8 cellular contexts compared by ENCODE assay signal in the genomic region with DNA sequence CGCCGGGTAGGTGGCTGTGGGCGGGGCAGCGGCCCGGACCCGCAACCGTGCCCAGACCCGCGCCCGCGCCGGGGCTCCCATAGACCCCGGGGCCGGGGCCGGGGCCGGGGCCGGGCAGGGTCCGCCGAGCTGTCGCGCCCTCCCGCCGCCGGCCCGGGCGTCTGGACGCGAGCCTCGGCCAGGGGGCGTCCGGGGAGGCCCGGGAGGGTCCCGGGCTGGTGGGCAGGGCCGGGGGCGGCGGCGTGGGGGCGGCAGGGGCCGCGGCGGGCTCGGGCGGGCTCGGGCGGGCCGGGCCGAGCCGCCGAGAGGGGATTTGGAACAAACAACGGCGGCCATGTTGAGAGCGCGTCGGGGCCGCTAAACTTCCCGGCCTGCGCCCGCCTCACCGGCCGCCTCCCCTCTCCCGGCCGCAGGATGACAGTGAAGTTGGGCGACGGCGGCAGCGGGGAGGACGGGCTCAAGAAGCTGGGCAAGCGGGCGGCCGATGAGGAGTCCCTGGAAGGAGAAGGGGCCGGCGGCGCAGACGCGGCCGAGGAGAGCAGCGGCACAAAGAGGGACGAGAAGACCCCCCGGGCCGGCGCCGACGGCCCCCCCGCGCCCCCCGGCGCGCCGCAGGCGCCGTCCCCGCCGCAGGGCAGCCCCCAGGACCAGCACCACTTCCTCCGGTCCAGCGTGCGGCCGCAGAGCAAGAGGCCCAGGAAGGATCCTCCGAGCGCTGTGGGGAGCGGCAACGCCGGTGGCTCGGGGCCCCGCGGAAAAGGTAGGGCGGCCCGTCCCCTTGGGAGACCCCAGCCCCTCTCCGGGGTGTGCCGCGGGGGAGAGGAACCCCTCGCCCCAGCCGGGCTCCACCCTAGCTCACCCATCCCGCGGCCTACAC. TPM values are rescaled to one million over a fixed set of nuclear protein-coding genes. Genes with fewer than 3 reads are reported as not detected.
DNase-seq lines count a peak whose midpoint lies in the region; ATAC-seq and TF ChIP-seq lines count a peak whose summit lies in the region.

No MANE protein-coding gene starts in this region.

- H3K4me3 ChIP-seq in duodenal mucosa (ENCODE audit: low read depth in 1 of 2, low read length in 2 of 2) (peak overlapping the region; percentile 68), urinary bladder (ENCODE audit: low read depth, low read length) (peak overlapping the region; percentile 94)

- H3K36me3 ChIP-seq in duodenal mucosa (ENCODE audit: control insufficient read depth in 1 of 2, insufficient read depth in 2 of 2, low read length in 2 of 2) (peaks cover 13 to 28% of the 10 kb centered on the region in 2 donors), urinary bladder (ENCODE audit: insufficient read depth) (no peaks in the 10 kb centered on the region)

- peaks cover 7% of the 10 kb centered on the region for H3K36me3 Mint-ChIP-seq in mesothelial cell of epicardium

- WGBS in urinary bladder = under 1% methylated on average over 113 of the region's 114 CpGs

- H3K9me3 ChIP-seq in duodenal mucosa (ENCODE audit: control insufficient read depth in 1 of 2, low read length in 2 of 2) = no peaks in the 10 kb centered on the region

- H3K27ac Mint-ChIP-seq in mesothelial cell of epicardium = no peak overlapping the region

- H3K4me1 ChIP-seq in duodenal mucosa (ENCODE audit: control insufficient read depth in 1 of 2, insufficient read depth in 2 of 2, low read length in 2 of 2) (peaks cover 23 to 38% of the 10 kb centered on the region in 2 donors), urinary bladder (ENCODE audit: insufficient read depth) (peaks cover 2% of the 10 kb centered on the region)

- peak; percentile 60 for DNase-seq in activated CD8-positive, alpha-beta memory T cell treated with anti-CD3 and anti-CD28 coated beads for 24 hours
- no peak for DNase-seq in activated CD8-positive, alpha-beta memory T cell treated with anti-CD3 and anti-CD28 coated beads, Interleukin-2, amount 50 U/mL, for 4 hours
- peak; percentile 22 for DNase-seq in SW480 (ENCODE audit: low spot score)
- DNase-seq in mesothelial cell of epicardium (ENCODE audit: low spot score in 2 of 2, unreplicated experiment in 2 of 2) = peak in 1 of 2 experiments; percentile 62
- no peak for DNase-seq in caudate nucleus (lab: John Stamatoyannopoulos, UW)

- H3K9ac ChIP-seq in duodenal mucosa (ENCODE audit: low read depth in 1 of 2, low read length in 2 of 2) = peak overlapping the region; percentile 35 to 40

- H3K27me3 Mint-ChIP-seq in mesothelial cell of epicardium (ENCODE audit: low read depth) = peaks cover 3% of the 10 kb centered on the region

- no peak for TF ChIP-seq CTCF in mesothelial cell of epicardium (IDR thresholded peaks at IDR 0.05; ENCODE audit: unreplicated experiment)

- ATAC-seq in HG03280 (IDR thresholded peaks at IDR 0.05; ENCODE audit: unreplicated experiment) = no peak

- no peaks in the 10 kb centered on the region for H3K9me3 Mint-ChIP-seq in mesothelial cell of epicardium

- H3K27me3 ChIP-seq in duodenal mucosa (ENCODE audit: control insufficient read depth in 1 of 2, insufficient read depth in 2 of 2, low read length in 2 of 2) = no peaks in the 10 kb centered on the region

- H3K27ac ChIP-seq in duodenal mucosa (ENCODE audit: low read depth, low read length) = no peak overlapping the region
- peak overlapping the region; percentile 69 for H3K27ac ChIP-seq in urinary bladder (ENCODE audit: low read depth)
- no peak overlapping the region for H3K27ac ChIP-seq in caudate nucleus (ENCODE audit: low read depth, low read length)

- peak overlapping the region; percentile 84 for H3K4me3 Mint-ChIP-seq in mesothelial cell of epicardium

- peaks cover 41% of the 10 kb centered on the region for H3K4me1 Mint-ChIP-seq in mesothelial cell of epicardium

RNA-seq across cellular contexts. Expression of gene CRAMP1, which starts 2.3 kb away (rescaled TPM):
- 42.5 to 44.8 TPM (median 43.2 TPM) in 3 replicates for total RNA-seq in mesothelial cell of epicardium
- 10.3 TPM for total RNA-seq in urinary bladder
- polyA plus RNA-seq in urinary bladder = 11.2 TPM

RNA-seq across cellular contexts. Expression of gene IFT140, which starts 2.6 kb away (rescaled TPM):
- total RNA-seq in mesothelial cell of epicardium = 60.3 to 63.5 TPM (median 62.9 TPM) in 3 replicates
- total RNA-seq in urinary bladder = 22.2 TPM
- 18.3 TPM for polyA plus RNA-seq in urinary bladder

Comparison
In these comparisons a context has a peak if more than half of its experiments do, and no peak if none do; other contexts are left out.
1. DNase-seq: peak in activated CD8-positive, alpha-beta memory T cell treated with anti-CD3 and anti-CD28 coated beads for 24 hours (single experiment) and SW480 (single experiment); none in activated CD8-positive, alpha-beta memory T cell treated with anti-CD3 and anti-CD28 coated beads, Interleukin-2, amount 50 U/mL, for 4 hours (single experiment) and caudate nucleus (0 of 61).